21 cellular contexts compared by ENCODE assay signal in the genomic region with DNA sequence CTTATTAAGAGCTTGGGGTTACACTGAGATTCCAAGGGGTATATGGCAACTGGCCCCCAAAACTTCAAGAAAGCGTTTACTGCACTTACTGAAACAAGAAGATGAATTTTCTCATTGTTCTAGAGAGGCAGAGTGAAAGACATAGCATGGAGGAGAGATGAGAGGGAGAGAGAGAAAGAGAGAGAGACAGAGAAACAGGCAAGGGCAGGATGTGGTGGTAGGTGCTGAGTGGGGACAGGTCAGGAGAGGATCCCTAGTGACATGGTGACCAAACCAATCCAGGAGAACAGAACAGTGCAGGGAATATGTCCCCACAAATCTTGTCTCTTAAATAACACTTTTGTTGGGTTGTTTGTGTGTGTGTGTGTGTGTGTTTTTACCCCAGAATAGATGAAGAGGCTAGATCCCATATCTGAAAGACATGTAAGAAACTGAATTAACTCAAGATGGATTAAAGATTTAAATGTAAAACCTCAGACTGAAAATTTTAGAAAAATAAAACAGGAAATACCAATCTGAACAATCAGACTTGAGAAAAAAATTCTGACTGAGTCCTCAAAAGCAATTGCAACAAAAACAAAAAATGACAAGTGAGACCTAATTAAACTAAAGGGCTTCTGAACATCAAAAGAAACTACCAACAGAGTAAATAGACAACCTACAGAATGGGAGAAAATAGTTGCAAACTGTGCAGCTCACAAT.
DNase-seq lines count a peak whose midpoint lies in the region; ATAC-seq and TF ChIP-seq lines count a peak whose summit lies in the region.
"Had no signal": no experiment of that assay in that cellular context is flagged by ENCODE, and none has a peak within 500 bp of the region (broad histone marks: within the 10 kb centered on the region; RNA-seq: fewer than 3 reads in every experiment).

No MANE protein-coding gene starts in this region.

- ATAC-seq in GM18870 (IDR thresholded peaks at IDR 0.05; ENCODE audit: unreplicated experiment): peak; percentile 8
- peak; percentile 39 for ATAC-seq in HG03432 (IDR thresholded peaks at IDR 0.05; ENCODE audit: unreplicated experiment)
- no peak for ATAC-seq in HG03097 (IDR thresholded peaks at IDR 0.05; ENCODE audit: low FRiP score, unreplicated experiment)
- ATAC-seq: activated CD4-positive, CD25-positive, alpha-beta regulatory T cell treated with anti-CD3 and anti-CD28 coated beads, Interleukin-2, amount 50 U/mL, for 24 hours; activated T-cell treated with anti-CD3 and anti-CD28 coated beads, Interleukin-2, amount 50 U/mL, for 4 hours; lower lobe of right lung; upper lobe of right lung had no signal

- peaks cover 12% of the 10 kb centered on the region for H3K4me1 Mint-ChIP-seq in osteocyte (ENCODE audit: unreplicated experiment)
- H3K4me1 Mint-ChIP-seq: central memory CD8-positive, alpha-beta T cell had no signal

- H3K27ac Mint-ChIP-seq in osteocyte (ENCODE audit: unreplicated experiment): peak overlapping the region; percentile 32
- H3K27ac Mint-ChIP-seq: activated naive CD4-positive, alpha-beta T cell treated with anti-CD3 and anti-CD28 coated beads for 36 hours had no signal

- no peak overlapping the region for H3K4me3 ChIP-seq in choroid plexus epithelial cell (ENCODE audit: low read depth, low read length)
- H3K4me3 ChIP-seq: lower lobe of right lung, upper lobe of right lung had no signal

- H3K36me3 Mint-ChIP-seq in osteocyte (ENCODE audit: unreplicated experiment): no peaks in the 10 kb centered on the region
- H3K36me3 Mint-ChIP-seq: CD8-positive, alpha-beta memory T cell had no signal

- no peak overlapping the region for H3K4me3 Mint-ChIP-seq in osteocyte (ENCODE audit: unreplicated experiment)
- H3K4me3 Mint-ChIP-seq: activated naive CD4-positive, alpha-beta T cell treated with anti-CD3 and anti-CD28 coated beads for 36 hours; activated T-cell treated with anti-CD3 and anti-CD28 coated beads, Interleukin-2, amount 50 U/mL, for 4 hours; CD8-positive, alpha-beta memory T cell; central memory CD8-positive, alpha-beta T cell had no signal

- DNase-seq in choroid plexus epithelial cell (ENCODE audit: low read depth) (peak; percentile 37), osteocyte (ENCODE audit: extremely low spot score, unreplicated experiment) (no peak), NCI-H446 (lab: John Stamatoyannopoulos, UW) (no peak), GM20000 (ENCODE audit: low spot score) (no peak), NCI-H82 treated with DMSO at 0.1 percent for 48 hours (lab: John Stamatoyannopoulos, UW; ENCODE audit: unreplicated experiment) (no peak)
- DNase-seq: activated naive CD4-positive, alpha-beta T cell treated with anti-CD3 and anti-CD28 coated beads for 36 hours; activated T-cell treated with anti-CD3 and anti-CD28 coated beads, Interleukin-2, amount 50 U/mL, for 4 hours; CD8-positive, alpha-beta memory T cell; DMS53; effector CD8-positive, alpha-beta T cell; hypothalamus; islet precursor cell; lower lobe of right lung; NCI-H1105 treated with DMSO at 0.1 percent for 48 hours; NCI-H510A treated with DMSO at 0.1 percent for 48 hours; upper lobe of right lung had no signal

- peaks cover 15% of the 10 kb centered on the region for H3K9me3 Mint-ChIP-seq in osteocyte (ENCODE audit: unreplicated experiment)
- H3K9me3 Mint-ChIP-seq: activated naive CD4-positive, alpha-beta T cell treated with anti-CD3 and anti-CD28 coated beads for 36 hours; CD8-positive, alpha-beta memory T cell; central memory CD8-positive, alpha-beta T cell had no signal

- TF ChIP-seq CTCF in choroid plexus epithelial cell (conservative IDR thresholded peaks at IDR 0.05; ENCODE audit: low read depth, low read length) (no peak), osteocyte (IDR thresholded peaks at IDR 0.05) (no peak), GM20000 (IDR thresholded peaks at IDR 0.05; ENCODE audit: extremely low read depth, missing control alignments) (no peak)

- H3K27me3 Mint-ChIP-seq in osteocyte (ENCODE audit: unreplicated experiment): no peaks in the 10 kb centered on the region
- H3K27me3 Mint-ChIP-seq: central memory CD8-positive, alpha-beta T cell had no signal
